ENCODE assay signal across 9 cellular contexts in the genomic region with DNA sequence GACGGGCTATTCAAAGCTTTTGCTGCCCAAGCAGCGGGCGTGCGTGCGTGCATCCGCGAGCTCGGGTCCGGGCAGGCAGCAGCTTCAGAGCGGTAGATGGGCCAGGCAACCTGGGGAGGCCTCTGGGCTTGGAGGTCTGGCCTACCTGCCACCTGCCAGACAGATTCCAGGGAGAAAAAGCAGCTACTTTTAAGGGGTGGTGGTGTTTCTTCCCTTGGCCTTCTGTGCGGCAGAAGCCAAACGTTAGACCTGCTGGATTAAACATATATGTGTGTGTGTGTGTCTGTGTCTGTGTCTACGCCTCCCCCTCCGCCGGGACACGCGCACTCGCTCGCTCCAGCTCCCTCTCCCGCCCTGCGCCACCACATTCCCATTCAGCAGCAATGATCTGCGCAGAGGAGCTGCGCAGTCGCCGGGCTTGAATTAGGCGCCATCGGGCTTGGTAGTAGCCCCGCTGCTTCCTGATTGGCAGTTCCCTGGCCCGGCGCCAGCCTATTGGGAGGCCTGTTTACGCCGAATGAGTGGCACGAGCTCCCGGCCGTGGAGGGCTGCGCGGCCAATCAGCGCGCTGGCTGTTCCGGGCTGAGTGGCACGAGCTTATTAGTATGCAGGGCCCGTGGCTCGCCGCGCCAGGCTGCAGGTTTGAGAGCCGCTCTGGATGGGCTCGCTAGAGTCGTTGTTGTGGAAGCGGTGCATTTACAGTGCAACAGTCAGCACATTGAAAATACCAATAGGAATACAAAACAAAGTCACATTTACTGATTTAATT. TPM values are rescaled to one million over a fixed set of nuclear protein-coding genes. Genes with fewer than 3 reads are reported as not detected.
DNase-seq lines count a peak whose midpoint lies in the region; ATAC-seq and TF ChIP-seq lines count a peak whose summit lies in the region.
"Had no signal": no experiment of that assay in that cellular context is flagged by ENCODE, and none has a peak within 500 bp of the region (broad histone marks: within the 10 kb centered on the region; RNA-seq: fewer than 3 reads in every experiment).

A gene (plus strand): TSS at position 627 of the 769 bp plus-strand sequence. CDS start 4,283 bp downstream, outside the sequence.

- H3K36me3 Mint-ChIP-seq in endothelial cell (ENCODE audit: low read depth, unreplicated experiment) = peaks cover 13% of the 10 kb centered on the region

- peak within 1 kb of the TSS; percentile 96 for H3K4me2 ChIP-seq in mesendoderm (ENCODE audit: low read length)

- peak within 1 kb of the TSS; percentile 99 for H3K27ac ChIP-seq in mesendoderm (ENCODE audit: low read depth, low read length)

- in situ Hi-C loops in Caki2 (cut with HindIII; ENCODE audit: low pct_unique_long_range_greater_than_20kb, low sequenced_read_pairs) = no loop called here

- H3K4me1 ChIP-seq in mesendoderm (ENCODE audit: control insufficient read depth, low read depth, low read length) = peaks cover 14% of the 10 kb centered on the region

- H2AK5ac ChIP-seq in mesendoderm (ENCODE audit: low read length) = peak within 1 kb of the TSS; percentile 49

- peaks cover 16% of the 10 kb centered on the region for H3K27me3 Mint-ChIP-seq in endothelial cell (ENCODE audit: unreplicated experiment)

- H3K18ac ChIP-seq in mesendoderm (ENCODE audit: low read length) = peak within 1 kb of the TSS; percentile 95

- peaks cover 37% of the 10 kb centered on the region for H3K4me1 Mint-ChIP-seq in endothelial cell (ENCODE audit: unreplicated experiment)

- H3K79me2 ChIP-seq in mesendoderm (ENCODE audit: control insufficient read depth, insufficient read depth, low read length) = peaks cover 36% of the 10 kb centered on the region

- H2BK5ac ChIP-seq in mesendoderm (ENCODE audit: low read length) = peak within 1 kb of the TSS; percentile 83

- peak within 1 kb of the TSS; percentile 97 for H3K56ac ChIP-seq in mesendoderm (ENCODE audit: low read length)

- H2BK15ac ChIP-seq in mesendoderm (replicated peaks; ENCODE audit: low read depth) = no peak within 1 kb of the TSS

- no peak within 1 kb of the TSS for H4K5ac ChIP-seq in mesendoderm (ENCODE audit: low read length)

- H3K4me3 Mint-ChIP-seq in endothelial cell (ENCODE audit: unreplicated experiment) = peak within 1 kb of the TSS; percentile 90

- H3K23ac ChIP-seq in mesendoderm (ENCODE audit: low read length) = peak within 1 kb of the TSS; percentile 60

- H3K4ac ChIP-seq in mesendoderm (ENCODE audit: low read depth, low read length) = peak within 1 kb of the TSS; percentile 94

- peak within 1 kb of the TSS; percentile 92 for H3K4me3 ChIP-seq in mesendoderm (ENCODE audit: low read length)

- peaks cover 14% of the 10 kb centered on the region for H3K79me1 ChIP-seq in mesendoderm (ENCODE audit: low read length)

- ATAC-seq in GM21529 (IDR thresholded peaks at IDR 0.05; ENCODE audit: unreplicated experiment) = no peak

- no peak within 1 kb of the TSS for H4K8ac ChIP-seq in mesendoderm (ENCODE audit: low read depth, low read length)

- no peaks in the 10 kb centered on the region for H3K36me3 ChIP-seq in mesendoderm (ENCODE audit: control insufficient read depth, insufficient read depth, low read length)

- DNase-seq in Caki2 (ENCODE audit: low read depth) (peak; percentile 100), HuH-7 (ENCODE audit: low spot score) (peak; percentile 99), OCI-M1 (lab: John Stamatoyannopoulos, UW) (peak; percentile 99), activated T-cell treated with anti-CD3 and anti-CD28 coated beads for 4 hours (peak; percentile 66), endothelial cell (ENCODE audit: low spot score) (peak; percentile 99), mesendoderm (peak; percentile 100)
- peak; percentile 68 for DNase-seq in stimulated activated CD8-positive, alpha-beta memory T cell treated with anti-CD3 and anti-CD28 coated beads, Interleukin-12 subunit alpha, Interleukin-12 subunit beta, amount 100 ng/mL, for 1 hour (ENCODE audit: low read depth)

- no peak for TF ChIP-seq CTCF in endothelial cell (IDR thresholded peaks at IDR 0.05; ENCODE audit: unreplicated experiment)

- no peaks in the 10 kb centered on the region for H3K9me3 Mint-ChIP-seq in endothelial cell (ENCODE audit: unreplicated experiment)

- H3K9ac ChIP-seq in mesendoderm (ENCODE audit: low read length) = peak within 1 kb of the TSS; percentile 85

- H2BK120ac ChIP-seq in mesendoderm (ENCODE audit: low read depth, low read length) = peak within 1 kb of the TSS; percentile 22

- peaks cover 2% of the 10 kb centered on the region for H3K27me3 ChIP-seq in mesendoderm (ENCODE audit: insufficient read depth, low read length, poor library complexity)

- H3K27ac Mint-ChIP-seq in endothelial cell (ENCODE audit: unreplicated experiment) = peak within 1 kb of the TSS; percentile 76

- WGBS in mesendoderm (ENCODE audit: extremely low coverage, insufficient coverage, low lambda C conversion rate) = no CpG with 5 or more reads among the region's 49 CpGs

RNA-seq across cellular contexts. Expression of the gene that starts here (rescaled TPM):
- 4.4 and 11.9 TPM in 2 replicates for total RNA-seq in Caki2 (2014; rRNA removed; shearing (Covaris generic); ENCODE audit: low replicate concordance)
- 10.7 TPM for total RNA-seq in endothelial cell (ENCODE audit: unreplicated experiment)
- 1.6 TPM for polyA plus RNA-seq in mesendoderm (2013, experiment 1 of 2)
- polyA plus RNA-seq in mesendoderm (2013, experiment 2 of 2) = 2.1 TPM
- total RNA-seq: activated CD8-positive, alpha-beta memory T cell treated with anti-CD3 and anti-CD28 coated beads for 36 hours had no signal
